Comparison of ENCODE assay signal across 14 cellular contexts in the genomic region with DNA sequence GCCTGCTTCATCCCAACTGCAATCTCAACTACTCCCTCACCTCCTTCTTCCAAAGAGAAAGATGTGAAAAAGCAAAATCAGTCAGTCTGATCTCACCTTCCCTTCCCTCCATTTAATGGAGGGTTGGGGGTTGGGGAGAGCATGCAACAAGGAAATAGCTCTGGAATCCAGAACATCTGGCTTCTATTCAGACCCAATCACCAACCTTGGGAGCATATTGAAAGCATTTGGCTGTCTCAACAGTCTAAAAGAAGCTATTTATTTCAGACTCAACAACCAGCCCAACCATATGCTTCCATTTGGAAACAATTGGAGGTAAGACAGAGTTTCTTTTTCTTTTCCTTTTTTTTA.
DNase-seq lines count a peak whose midpoint lies in the region; ATAC-seq and TF ChIP-seq lines count a peak whose summit lies in the region.
"Had no signal": no experiment of that assay in that cellular context is flagged by ENCODE, and none has a peak within 500 bp of the region (broad histone marks: within the 10 kb centered on the region; RNA-seq: fewer than 3 reads in every experiment).

No MANE protein-coding gene starts in this region.

- H3K4me1 ChIP-seq in heart left ventricle (peaks cover 0 to 19% (median 10%) of the 10 kb centered on the region in 12 donors), right cardiac atrium (ENCODE audit: control insufficient read depth, insufficient read depth, low read length) (no peaks in the 10 kb centered on the region)
- H3K4me1 ChIP-seq: ascending aorta, transverse colon had no signal

- in situ Hi-C loops in astrocyte of the cerebellum (cut with HindIII; ENCODE audit: low sequenced_read_pairs) = no loop called here

- POLR2A ChIA-PET in activated CD4-positive, alpha-beta memory T cell treated with anti-CD3 and anti-CD28 coated beads for 36 hours (lab: Charles Lee) = interaction anchor here (0.6 kb wide), 1 partner anchor 640 kb away, joined by 3 read pairs; no protein-coding TSS in a partner anchor

- no peak overlapping the region for H3K4me3 Mint-ChIP-seq in activated CD4-positive, alpha-beta memory T cell treated with anti-CD3 and anti-CD28 coated beads for 36 hours

- ATAC-seq in heart left ventricle = peak in 3 of 4 donors; percentile 22 to 52 (median 36)
- ATAC-seq in right cardiac atrium = no peak
- no peak for ATAC-seq in GM21423 (IDR thresholded peaks at IDR 0.05; ENCODE audit: unreplicated experiment)

- TF ChIP-seq POLR2A in heart left ventricle (IDR thresholded peaks at IDR 0.05) = no peak

- H3K9me3 Mint-ChIP-seq in activated CD4-positive, alpha-beta memory T cell treated with anti-CD3 and anti-CD28 coated beads for 36 hours = no peaks in the 10 kb centered on the region

- intact Hi-C loops in heart left ventricle (cut with DNase I) (no loop called here), right cardiac atrium (cut with DNase I) (no loop called here)
- intact Hi-C loops in activated CD4-positive, alpha-beta memory T cell treated with anti-CD3 and anti-CD28 coated beads for 36 hours (cut with micrococcal nuclease) = no loop called here

- peaks cover 0 to 3% (median 0%) of the 10 kb centered on the region in 12 donors for H3K9me3 ChIP-seq in heart left ventricle
- H3K9me3 ChIP-seq in right cardiac atrium (ENCODE audit: control insufficient read depth, low read length) = no peaks in the 10 kb centered on the region
- H3K9me3 ChIP-seq: ascending aorta, transverse colon had no signal

- CTCF ChIA-PET in activated CD4-positive, alpha-beta memory T cell treated with anti-CD3 and anti-CD28 coated beads for 36 hours (lab: Charles Lee) = interaction anchor here (0.6 kb wide), 1 partner anchor 79 kb away, joined by 3 read pairs; no protein-coding TSS in a partner anchor

- H3K27me3 ChIP-seq in heart left ventricle (no peaks in the 10 kb centered on the region), right cardiac atrium (ENCODE audit: control insufficient read depth, insufficient read depth) (no peaks in the 10 kb centered on the region)
- H3K27me3 ChIP-seq: ascending aorta, transverse colon had no signal

- no peak for DNase-seq in heart left ventricle
- no peak for DNase-seq in right cardiac atrium
- peak; percentile 26 for DNase-seq in astrocyte of the cerebellum (ENCODE audit: low read depth)
- DNase-seq in iPS-NIHi11 (ENCODE audit: low spot score) = peak; percentile 48
- no peak for DNase-seq in nucleus accumbens (lab: John Stamatoyannopoulos, UW)
- DNase-seq in activated CD4-positive, alpha-beta memory T cell treated with anti-CD3 and anti-CD28 coated beads for 36 hours = no peak
- no peak for DNase-seq in activated CD8-positive, alpha-beta memory T cell treated with anti-CD3 and anti-CD28 coated beads, Interleukin-2, amount 50 U/mL, for 4 hours
- DNase-seq: activated CD4-positive, alpha-beta T cell treated with anti-CD3 and anti-CD28 coated beads, Interleukin-2, amount 50 U/mL, for 48 hours; activated effector memory CD4-positive, alpha-beta T cell treated with anti-CD3 and anti-CD28 coated beads, Interleukin-2, amount 50 U/mL, for 16 hours; stimulated activated CD4-positive, alpha-beta T cell treated with anti-CD3 and anti-CD28 coated beads, Interleukin-2, amount 100 ng/mL, for 48 hours; transverse colon had no signal

- TF ChIP-seq CTCF in heart left ventricle (IDR thresholded peaks at IDR 0.05) (no peak), astrocyte of the cerebellum (IDR thresholded peaks at IDR 0.05; ENCODE audit: low read depth, low read length, missing control alignments) (no peak)

- no peaks in the 10 kb centered on the region for H3K4me1 Mint-ChIP-seq in activated CD4-positive, alpha-beta memory T cell treated with anti-CD3 and anti-CD28 coated beads for 36 hours (ENCODE audit: low read depth)

- H3K4me3 ChIP-seq in heart left ventricle = no peak overlapping the region
- no peak overlapping the region for H3K4me3 ChIP-seq in right cardiac atrium (ENCODE audit: low read length)
- no peak overlapping the region for H3K4me3 ChIP-seq in astrocyte of the cerebellum (ENCODE audit: low read depth, low read length)
- H3K4me3 ChIP-seq: ascending aorta, SK-N-MC, transverse colon had no signal

- H3K36me3 Mint-ChIP-seq in activated CD4-positive, alpha-beta memory T cell treated with anti-CD3 and anti-CD28 coated beads for 36 hours = no peaks in the 10 kb centered on the region

- peaks cover 11% of the 10 kb centered on the region for H3K27me3 Mint-ChIP-seq in activated CD4-positive, alpha-beta memory T cell treated with anti-CD3 and anti-CD28 coated beads for 36 hours

- H3K36me3 ChIP-seq in heart left ventricle = no peaks in the 10 kb centered on the region
- H3K36me3 ChIP-seq: ascending aorta, transverse colon had no signal

- H3K27ac Mint-ChIP-seq in activated CD4-positive, alpha-beta memory T cell treated with anti-CD3 and anti-CD28 coated beads for 36 hours = no peak overlapping the region

- H3K27ac ChIP-seq in heart left ventricle (peak overlapping the region in 3 of 12 donors; percentile 35 to 54 (median 37)), right cardiac atrium (ENCODE audit: low read length) (no peak overlapping the region)
- H3K27ac ChIP-seq: SK-N-MC, transverse colon had no signal

Comparison
In these comparisons a context has a peak if more than half of its experiments do, and no peak if none do; other contexts are left out.
1. ATAC-seq: peak in heart left ventricle (3 of 4); none in right cardiac atrium (0 of 2) and GM21423 (single experiment).
2. DNase-seq: peak in astrocyte of the cerebellum (single experiment) and iPS-NIHi11 (single experiment); none in heart left ventricle (0 of 5), right cardiac atrium (0 of 3), nucleus accumbens (0 of 56), activated CD4-positive, alpha-beta memory T cell treated with anti-CD3 and anti-CD28 coated beads for 36 hours (single experiment) and activated CD8-positive, alpha-beta memory T cell treated with anti-CD3 and anti-CD28 coated beads, Interleukin-2, amount 50 U/mL, for 4 hours (single experiment).